Comparison of ENCODE assay signal across 21 cellular contexts in genomic region chr11:10092426-10092825, GRCh38.
DNase-seq lines count a peak whose midpoint lies in the region; FAIRE-seq and TF ChIP-seq lines count a peak whose summit lies in the region.
"Had no signal": no experiment of that assay in that cellular context is flagged by ENCODE, and none has a peak within 500 bp of the region (broad histone marks: within the 10 kb centered on the region; RNA-seq: fewer than 3 reads in every experiment).

No MANE protein-coding gene starts in this region.

- TF ChIP-seq POLR2A in GM12892 (IDR thresholded peaks at IDR 0.05; ENCODE audit: low read depth, low read length) = no peak

- TF ChIP-seq CTCF in astrocyte (IDR thresholded peaks at IDR 0.05; ENCODE audit: insufficient read depth, low read depth, low read length) (no peak), osteocyte (IDR thresholded peaks at IDR 0.05) (no peak)

- no peaks in the 10 kb centered on the region for H3K27me3 ChIP-seq in astrocyte (ENCODE audit: insufficient read depth, low read length)
- H3K27me3 ChIP-seq: BLaER1 had no signal

- peak; percentile 42 for FAIRE-seq in GM12892 (lab: Jason Lieb, UNC)
- FAIRE-seq in astrocyte (lab: Jason Lieb, UNC) = peak; percentile 55
- FAIRE-seq: A549, G401.6, GM12878 had no signal

- H3K4me1 ChIP-seq in astrocyte (ENCODE audit: insufficient read depth, low read length) = no peaks in the 10 kb centered on the region

- H3K27ac Mint-ChIP-seq in astrocyte (ENCODE audit: unreplicated experiment) = no peak overlapping the region
- H3K27ac Mint-ChIP-seq in osteocyte (ENCODE audit: unreplicated experiment) = no peak overlapping the region
- H3K27ac Mint-ChIP-seq: B cell; CD4-positive, CD25-positive, alpha-beta regulatory T cell; CD8-positive, alpha-beta T cell; HFFc6 had no signal

- no peak overlapping the region for H3K4me3 ChIP-seq in SK-N-MC
- no peak overlapping the region for H3K4me3 ChIP-seq in astrocyte (ENCODE audit: insufficient read depth, low read depth, low read length)
- H3K4me3 ChIP-seq: A549, BLaER1, GM12878, HAP-1 had no signal

- H3K36me3 ChIP-seq in SK-N-MC (ENCODE audit: insufficient read depth, low read length) (peaks cover 4% of the 10 kb centered on the region; the same call in 1 of the 2 replicates), astrocyte (ENCODE audit: insufficient read depth, low read length) (no peaks in the 10 kb centered on the region)
- H3K36me3 ChIP-seq: BLaER1, HAP-1 had no signal

- no peak overlapping the region for H3K4me2 ChIP-seq in astrocyte (ENCODE audit: low read length)
- H3K4me2 ChIP-seq: A549 had no signal

- no peaks in the 10 kb centered on the region for H4K20me1 ChIP-seq in astrocyte (ENCODE audit: insufficient read depth, low read length)
- H4K20me1 ChIP-seq: BLaER1 had no signal

- H3K9ac ChIP-seq in SK-N-MC (ENCODE audit: insufficient read length) (no peak overlapping the region), astrocyte (ENCODE audit: low read length) (no peak overlapping the region)
- H3K9ac ChIP-seq: BLaER1 had no signal

- no peak overlapping the region for H2AFZ ChIP-seq in astrocyte (ENCODE audit: low read depth, low read length)

- DNase-seq in GM12892 (ENCODE audit: insufficient read length) (no peak), SK-N-MC (ENCODE audit: low read depth, low spot score) (no peak), astrocyte (ENCODE audit: low read depth) (no peak), AG08395 (ENCODE audit: low spot score) (no peak), osteocyte (ENCODE audit: extremely low spot score, unreplicated experiment) (no peak), GDM1 (lab: John Stamatoyannopoulos, UW) (no peak)
- DNase-seq: 8988T; Caco-2; CD4-positive, CD25-positive, alpha-beta regulatory T cell; CD8-positive, alpha-beta T cell; DMS153; DND-41; GOT3; HFFc6 had no signal

- 0 out of 2 replicates have a peak overlapping the region, but pooled peaks have one; percentile 82 for H3K27ac ChIP-seq in SK-N-MC
- no peak overlapping the region for H3K27ac ChIP-seq in astrocyte (ENCODE audit: low read depth, low read length)
- H3K27ac ChIP-seq: A549, BLaER1, C4-2B had no signal

- H3K36me3 Mint-ChIP-seq in astrocyte (ENCODE audit: low read depth, unreplicated experiment) = no peaks in the 10 kb centered on the region
- H3K36me3 Mint-ChIP-seq in osteocyte (ENCODE audit: unreplicated experiment) = no peaks in the 10 kb centered on the region
- H3K36me3 Mint-ChIP-seq: CD4-positive, CD25-positive, alpha-beta regulatory T cell; CD8-positive, alpha-beta T cell had no signal

- H3K79me2 ChIP-seq in astrocyte (ENCODE audit: insufficient read depth, low read length) = peaks cover 5% of the 10 kb centered on the region

- no peaks in the 10 kb centered on the region for H3K27me3 Mint-ChIP-seq in astrocyte (ENCODE audit: low read depth, unreplicated experiment)
- H3K27me3 Mint-ChIP-seq in osteocyte (ENCODE audit: unreplicated experiment) = no peaks in the 10 kb centered on the region

- H3K4me1 Mint-ChIP-seq in astrocyte (ENCODE audit: low read depth, unreplicated experiment) = peaks cover 5% of the 10 kb centered on the region
- peaks cover 36% of the 10 kb centered on the region for H3K4me1 Mint-ChIP-seq in osteocyte (ENCODE audit: unreplicated experiment)

- H3K9me3 Mint-ChIP-seq in astrocyte (ENCODE audit: unreplicated experiment) = no peaks in the 10 kb centered on the region
- H3K9me3 Mint-ChIP-seq in osteocyte (ENCODE audit: unreplicated experiment) = no peaks in the 10 kb centered on the region
- H3K9me3 Mint-ChIP-seq: CD4-positive, CD25-positive, alpha-beta regulatory T cell; CD8-positive, alpha-beta T cell; HFFc6 had no signal

- H3K4me3 Mint-ChIP-seq in astrocyte (ENCODE audit: unreplicated experiment) (no peak overlapping the region), osteocyte (ENCODE audit: unreplicated experiment) (no peak overlapping the region)
- H3K4me3 Mint-ChIP-seq: B cell; CD4-positive, CD25-positive, alpha-beta regulatory T cell; CD8-positive, alpha-beta T cell; HFFc6 had no signal

- H3K9me3 ChIP-seq in SK-N-MC (ENCODE audit: low read depth, low read length) = no peaks in the 10 kb centered on the region
- H3K9me3 ChIP-seq in astrocyte (ENCODE audit: insufficient read depth, low read depth, low read length) = no peaks in the 10 kb centered on the region
- H3K9me3 ChIP-seq: A549, HAP-1 had no signal
